In the genomic region with DNA sequence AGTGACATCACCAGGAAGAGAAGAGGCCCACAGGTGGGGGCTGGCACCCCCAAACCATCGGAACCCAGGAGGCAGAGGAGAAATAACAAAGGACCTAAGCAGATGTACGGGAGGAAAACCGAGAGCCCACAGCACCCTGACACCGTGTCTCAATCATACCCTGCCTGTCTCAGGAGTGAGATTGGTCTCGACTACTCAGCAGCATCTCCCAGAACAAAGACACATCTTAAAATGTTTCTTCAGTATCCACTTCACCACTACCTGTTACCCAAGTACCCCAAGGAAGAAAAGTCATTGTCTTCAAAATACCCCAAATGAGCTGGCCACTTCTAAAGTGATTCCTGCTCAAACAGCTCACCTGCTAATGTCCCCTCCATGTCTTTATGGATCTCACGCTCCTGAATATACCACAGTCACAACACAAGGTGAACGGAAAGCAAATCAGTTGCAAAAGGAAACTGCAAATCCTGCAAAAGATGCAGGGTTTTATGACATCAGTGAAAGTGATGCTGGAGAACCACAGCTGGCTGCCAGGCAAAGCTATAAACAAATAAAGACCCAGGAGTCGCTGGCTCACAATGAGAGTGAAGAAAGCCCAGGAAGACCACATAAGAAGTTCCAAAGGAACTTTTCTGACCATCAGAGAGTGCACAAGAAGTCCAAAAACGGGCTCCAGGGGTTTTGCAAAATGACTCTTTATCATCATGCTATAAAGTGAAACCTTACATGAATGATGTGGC, we compare ENCODE assay signal across 12 cellular contexts. TPM values are rescaled to one million over a fixed set of nuclear protein-coding genes. Genes with fewer than 3 reads are reported as not detected.
DNase-seq lines count a peak whose midpoint lies in the region; ATAC-seq and TF ChIP-seq lines count a peak whose summit lies in the region.
"Had no signal": no experiment of that assay in that cellular context is flagged by ENCODE, and none has a peak within 500 bp of the region (broad histone marks: within the 10 kb centered on the region; RNA-seq: fewer than 3 reads in every experiment).

No MANE protein-coding gene starts in this region.

- peak; percentile 73 for ATAC-seq in central memory CD8-positive, alpha-beta T cell (replicated peaks; ENCODE audit: extremely low read depth, poor library complexity, severe bottlenecking)
- ATAC-seq in stimulated activated effector memory CD8-positive, alpha-beta T cell treated with anti-CD3 and anti-CD28 coated beads, Interleukin-12 subunit alpha, Interleukin-12 subunit beta, amount 100 ng/mL, for 72 hours: peak; percentile 67
- ATAC-seq in HG03039 (IDR thresholded peaks at IDR 0.05; ENCODE audit: unreplicated experiment): no peak
- ATAC-seq: pancreas had no signal

- no peak overlapping the region for H3K4me3 Mint-ChIP-seq in central memory CD8-positive, alpha-beta T cell
- no peak overlapping the region for H3K4me3 Mint-ChIP-seq in stimulated activated effector memory CD8-positive, alpha-beta T cell treated with anti-CD3 and anti-CD28 coated beads, Interleukin-12 subunit alpha, Interleukin-12 subunit beta, amount 100 ng/mL, for 72 hours
- no peak overlapping the region for H3K4me3 Mint-ChIP-seq in nephron progenitor cell
- H3K4me3 Mint-ChIP-seq: type B pancreatic cell had no signal

- peak; percentile 57 to 64 for DNase-seq in activated T-cell treated with anti-CD3 and anti-CD28 coated beads, Interleukin-2, amount 50 U/mL, for 48 hours
- DNase-seq in activated T-cell treated with anti-CD3 and anti-CD28 coated beads, Interleukin-2, amount 50 U/mL, for 1 hour: no peak
- DNase-seq in RPMI7951 (ENCODE audit: low read depth): peak; percentile 16
- peak in 1 of 2 donors; percentile 58 for DNase-seq in central memory CD8-positive, alpha-beta T cell (ENCODE audit: low spot score in 2 of 2)
- DNase-seq in stimulated activated effector memory CD8-positive, alpha-beta T cell treated with anti-CD3 and anti-CD28 coated beads, Interleukin-12 subunit alpha, Interleukin-12 subunit beta, amount 100 ng/mL, for 72 hours (ENCODE audit: low spot score in 2 of 2): peak in 1 of 2 donors; percentile 80
- DNase-seq in NCI-H345 (lab: John Stamatoyannopoulos, UW): no peak
- no peak for DNase-seq in nephron progenitor cell
- DNase-seq: adrenal gland, NCI-H1417 treated with DMSO at 0.1 percent for 48 hours had no signal

- TF ChIP-seq CTCF in nephron progenitor cell (IDR thresholded peaks at IDR 0.05): no peak

- no peaks in the 10 kb centered on the region for H3K9me3 Mint-ChIP-seq in central memory CD8-positive, alpha-beta T cell
- peaks cover 4% of the 10 kb centered on the region for H3K9me3 Mint-ChIP-seq in stimulated activated effector memory CD8-positive, alpha-beta T cell treated with anti-CD3 and anti-CD28 coated beads, Interleukin-12 subunit alpha, Interleukin-12 subunit beta, amount 100 ng/mL, for 72 hours
- peaks cover 22% of the 10 kb centered on the region for H3K9me3 Mint-ChIP-seq in nephron progenitor cell

- no peaks in the 10 kb centered on the region for H3K27me3 Mint-ChIP-seq in central memory CD8-positive, alpha-beta T cell
- peaks cover 4% of the 10 kb centered on the region for H3K27me3 Mint-ChIP-seq in nephron progenitor cell (ENCODE audit: low read depth, poor library complexity)

- no peak overlapping the region for H3K27ac Mint-ChIP-seq in central memory CD8-positive, alpha-beta T cell (ENCODE audit: low read depth)
- H3K27ac Mint-ChIP-seq in stimulated activated effector memory CD8-positive, alpha-beta T cell treated with anti-CD3 and anti-CD28 coated beads, Interleukin-12 subunit alpha, Interleukin-12 subunit beta, amount 100 ng/mL, for 72 hours: no peak overlapping the region
- H3K27ac Mint-ChIP-seq in nephron progenitor cell: no peak overlapping the region
- H3K27ac Mint-ChIP-seq: type B pancreatic cell had no signal

- H3K4me1 Mint-ChIP-seq in central memory CD8-positive, alpha-beta T cell: peaks cover 38% of the 10 kb centered on the region
- H3K4me1 Mint-ChIP-seq in stimulated activated effector memory CD8-positive, alpha-beta T cell treated with anti-CD3 and anti-CD28 coated beads, Interleukin-12 subunit alpha, Interleukin-12 subunit beta, amount 100 ng/mL, for 72 hours: peaks cover 11% of the 10 kb centered on the region
- H3K4me1 Mint-ChIP-seq in nephron progenitor cell: peaks cover 39% of the 10 kb centered on the region

- peaks cover 10% of the 10 kb centered on the region for H3K36me3 Mint-ChIP-seq in central memory CD8-positive, alpha-beta T cell (ENCODE audit: insufficient read depth)
- peaks cover 43% of the 10 kb centered on the region for H3K36me3 Mint-ChIP-seq in stimulated activated effector memory CD8-positive, alpha-beta T cell treated with anti-CD3 and anti-CD28 coated beads, Interleukin-12 subunit alpha, Interleukin-12 subunit beta, amount 100 ng/mL, for 72 hours
- peaks cover 23% of the 10 kb centered on the region for H3K36me3 Mint-ChIP-seq in nephron progenitor cell (ENCODE audit: low read depth)

RNA-seq across cellular contexts. Expression of a gene that starts 44.1 kb away (rescaled TPM):
- total RNA-seq in RPMI7951 (2014; rRNA removed; shearing (Covaris generic)): 1.2 and 1.3 TPM in 2 replicates

Comparison
In these comparisons a context has a peak if more than half of its experiments do, and no peak if none do; other contexts are left out.
1. DNase-seq: peak in activated T-cell treated with anti-CD3 and anti-CD28 coated beads, Interleukin-2, amount 50 U/mL, for 48 hours (2 of 2) and RPMI7951 (single experiment); none in activated T-cell treated with anti-CD3 and anti-CD28 coated beads, Interleukin-2, amount 50 U/mL, for 1 hour (single experiment), NCI-H345 (single experiment) and nephron progenitor cell (single experiment).